Comparison of ENCODE assay signal across 17 cellular contexts in the genomic region with DNA sequence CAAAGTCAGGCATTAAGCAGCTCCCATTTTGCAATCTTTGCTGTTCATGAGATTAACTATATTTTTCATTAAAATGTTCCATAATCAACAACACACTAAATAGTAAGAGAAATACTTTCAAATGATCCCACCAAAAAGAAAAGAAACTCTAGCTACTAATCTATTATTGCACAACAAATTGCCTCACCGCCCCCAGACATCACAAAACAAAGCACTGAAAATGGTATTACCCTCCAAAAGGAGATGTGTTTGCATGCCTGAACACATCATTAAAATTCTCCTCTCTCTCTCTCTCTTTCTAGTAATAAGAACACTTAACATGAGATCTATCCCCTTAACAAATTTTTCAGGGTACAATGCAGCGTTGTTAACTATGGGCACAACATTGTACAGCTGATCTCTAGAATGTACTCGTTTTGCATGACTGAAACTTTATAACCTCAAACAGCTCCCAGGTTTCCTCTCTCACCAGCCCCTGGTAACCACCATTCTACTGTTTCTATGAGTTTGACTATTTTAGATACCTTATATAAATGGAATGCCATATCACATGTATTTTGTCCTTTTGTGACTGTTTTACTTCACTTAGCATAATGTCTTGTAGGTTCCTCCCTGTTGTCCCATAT. TPM values are rescaled to one million over a fixed set of nuclear protein-coding genes. Genes with fewer than 3 reads are reported as not detected.
"Had no signal": no experiment of that assay in that cellular context is flagged by ENCODE, and none has a peak within 500 bp of the region (broad histone marks: within the 10 kb centered on the region; RNA-seq: fewer than 3 reads in every experiment).

No MANE protein-coding gene starts in this region.

- H3K4me2 ChIP-seq: hepatocyte, neural progenitor cell had no signal

- H3K9me3 ChIP-seq: body of pancreas, left ventricle myocardium inferior, ovary, tibial artery had no signal

- H3K9ac ChIP-seq: neural progenitor cell had no signal

- H3K27ac ChIP-seq: body of pancreas, hepatocyte, left ventricle myocardium inferior, neural progenitor cell, ovary, tibial artery had no signal

- H3K4me1 ChIP-seq: body of pancreas, left ventricle myocardium inferior, tibial artery had no signal

- H3K4me3 ChIP-seq: body of pancreas, hepatocyte, left ventricle myocardium inferior, neural progenitor cell, ovary, tibial artery had no signal

- H3K27me3 ChIP-seq: body of pancreas, hepatocyte, neural progenitor cell, ovary, tibial artery had no signal

- H3K36me3 ChIP-seq: left ventricle myocardium inferior, neural progenitor cell, ovary, tibial artery had no signal

- DNase-seq: activated B cell treated with CpG ODN at 0.5 μM for 24 hours; activated CD4-positive, alpha-beta T cell treated with anti-CD3 and anti-CD28 coated beads for 48 hours; activated CD8-positive, alpha-beta memory T cell treated with anti-CD3 and anti-CD28 coated beads, Interleukin-2, amount 50 U/mL, for 4 hours; activated CD8-positive, alpha-beta T cell treated with anti-CD3 and anti-CD28 coated beads, Interleukin-2, amount 10 ng/mL, durations not matched to agents 7 days and 5 days; activated gamma-delta T cell; activated T-cell treated with anti-CD3 and anti-CD28 coated beads, Interleukin-2, amount 50 U/mL, for 72 hours; amniotic stem cell; body of pancreas; islet precursor cell; left ventricle myocardium inferior; naive B cell; ovary; tibial artery had no signal

- ATAC-seq: activated CD8-positive, alpha-beta T cell treated with anti-CD3 and anti-CD28 coated beads, Interleukin-2, amount 10 ng/mL, durations not matched to agents 7 days and 5 days; activated naive CD4-positive, alpha-beta T cell treated with anti-CD3 and anti-CD28 coated beads, Interleukin-2, amount 50 U/mL, for 72 hours; activated T-cell treated with anti-CD3 and anti-CD28 coated beads, Interleukin-2, amount 50 U/mL, for 72 hours; body of pancreas; stimulated activated effector memory CD8-positive, alpha-beta T cell treated with anti-CD3 and anti-CD28 coated beads, Interleukin-12 subunit alpha, Interleukin-12 subunit beta, amount 100 ng/mL, for 72 hours had no signal

RNA-seq across cellular contexts. Expression of a gene that starts 33.1 kb away (rescaled TPM):
- total RNA-seq: activated B cell treated with CpG ODN at 0.5 μM for 24 hours; activated CD8-positive, alpha-beta T cell treated with anti-CD3 and anti-CD28 coated beads, Interleukin-2, amount 10 ng/mL, durations not matched to agents 7 days and 5 days; activated naive CD4-positive, alpha-beta T cell treated with anti-CD3 and anti-CD28 coated beads, Interleukin-2, amount 50 U/mL, for 72 hours had no signal
